Comparison of ENCODE assay signal across 1 cellular context in genomic region chr10:96896884-96897589, GRCh38.
TF ChIP-seq lines count a peak whose summit lies in the region.

No MANE protein-coding gene starts in this region.

TF ChIP-seq in GM12878, 131 proteins besides CTCF, POLR2A, EP300 and RAD21:
- 0 out of 2 replicates have a peak, but pooled peaks have one; percentile 7 for TF ChIP-seq JUNB (IDR thresholded peaks at IDR 0.05)
- TF ChIP-seq SUPT20H (IDR thresholded peaks at IDR 0.05; ENCODE audit: borderline replicate concordance, control insufficient read depth, low read depth, low read length): no peak
- TF ChIP-seq RAD51 (IDR thresholded peaks at IDR 0.05): no peak
- TF ChIP-seq ESRRA (IDR thresholded peaks at IDR 0.05; ENCODE audit: low read length): no peak
- TF ChIP-seq ATF7 (IDR thresholded peaks at IDR 0.05; ENCODE audit: low read depth): no peak
- TF ChIP-seq SP1 (IDR thresholded peaks at IDR 0.05; ENCODE audit: low read depth, low read length): no peak
- peak; percentile 58 for TF ChIP-seq RUNX3 (IDR thresholded peaks at IDR 0.05; ENCODE audit: low read length)
- no peak for TF ChIP-seq FOXM1 (IDR thresholded peaks at IDR 0.05; ENCODE audit: low read depth, low read length)
- no peak for TF ChIP-seq NBN (IDR thresholded peaks at IDR 0.05)
- TF ChIP-seq RFX5 (IDR thresholded peaks at IDR 0.05; ENCODE audit: low read depth, low read length): no peak
- no peak for TF ChIP-seq TARDBP (IDR thresholded peaks at IDR 0.05; ENCODE audit: borderline replicate concordance)
- no peak for TF ChIP-seq LARP7 (IDR thresholded peaks at IDR 0.05)
- TF ChIP-seq ATF2 (IDR thresholded peaks at IDR 0.05; ENCODE audit: low read length): 0 out of 2 replicates have a peak, but pooled peaks have one; percentile 30
- no peak for TF ChIP-seq ATF3 (IDR thresholded peaks at IDR 0.05; ENCODE audit: borderline replicate concordance, extremely low read depth, low read depth, low read length)
- TF ChIP-seq CEBPB (IDR thresholded peaks at IDR 0.05; ENCODE audit: borderline replicate concordance in 1 of 2, low read depth in 2 of 2, low read length in 2 of 2): no peak
- no peak for TF ChIP-seq SMAD1 (IDR thresholded peaks at IDR 0.05; ENCODE audit: low read depth, partially characterized antibody)
- peak; percentile 56 for TF ChIP-seq ZNF384 (IDR thresholded peaks at IDR 0.05; ENCODE audit: borderline replicate concordance, low read depth, low read length)
- TF ChIP-seq CEBPZ (IDR thresholded peaks at IDR 0.05; ENCODE audit: low read depth, low read length): no peak
- no peak for TF ChIP-seq YBX1 (IDR thresholded peaks at IDR 0.05)
- no peak for TF ChIP-seq RCOR1 (conservative IDR thresholded peaks at IDR 0.05; ENCODE audit: low read depth, low read length)
- no peak for TF ChIP-seq HDAC6 (IDR thresholded peaks at IDR 0.05; ENCODE audit: unreplicated experiment)
- TF ChIP-seq IRF4 (IDR thresholded peaks at IDR 0.05; ENCODE audit: low read depth, low read length): no peak
- TF ChIP-seq TAF1 (IDR thresholded peaks at IDR 0.05; ENCODE audit: borderline replicate concordance, low read depth, low read length): no peak
- no peak for TF ChIP-seq NKRF (conservative IDR thresholded peaks at IDR 0.05)
- no peak for TF ChIP-seq SMC3 (IDR thresholded peaks at IDR 0.05; ENCODE audit: borderline replicate concordance, low read length)
- TF ChIP-seq SKIL (IDR thresholded peaks at IDR 0.05; ENCODE audit: low read depth, poor library complexity, severe bottlenecking): no peak
- TF ChIP-seq SREBF2 (IDR thresholded peaks at IDR 0.05; ENCODE audit: low read length): no peak
- no peak for TF ChIP-seq ZBTB40 (IDR thresholded peaks at IDR 0.05; ENCODE audit: borderline replicate concordance)
- no peak for TF ChIP-seq PRDM15 (CRISPR knock-in tag; IDR thresholded peaks at IDR 0.05)
- no peak for TF ChIP-seq E2F4 (IDR thresholded peaks at IDR 0.05; ENCODE audit: low read depth, low read length)
- TF ChIP-seq CBX3 (IDR thresholded peaks at IDR 0.05; ENCODE audit: borderline replicate concordance, low read depth): no peak
- no peak for TF ChIP-seq MYC (IDR thresholded peaks at IDR 0.05; ENCODE audit: insufficient read depth, insufficient read length, insufficient replicate concordance, low read length, severe bottlenecking)
- TF ChIP-seq IKZF1 (conservative IDR thresholded peaks at IDR 0.05): no peak
- no peak for TF ChIP-seq BCL11A (IDR thresholded peaks at IDR 0.05; ENCODE audit: low read depth, low read length)
- no peak for TF ChIP-seq PAX8 (IDR thresholded peaks at IDR 0.05)
- no peak for TF ChIP-seq EED (IDR thresholded peaks at IDR 0.05; ENCODE audit: low read depth)
- no peak for TF ChIP-seq KDM1A (IDR thresholded peaks at IDR 0.05; ENCODE audit: borderline replicate concordance)
- no peak for TF ChIP-seq TCF7 (IDR thresholded peaks at IDR 0.05; ENCODE audit: borderline replicate concordance)
- TF ChIP-seq IRF5 (IDR thresholded peaks at IDR 0.05; ENCODE audit: borderline replicate concordance): no peak
- TF ChIP-seq POU2F2 (IDR thresholded peaks at IDR 0.05; ENCODE audit: borderline replicate concordance, low read depth, low read length): peak; percentile 38; the same call in 1 of the 3 replicates
- TF ChIP-seq ZNF24 (IDR thresholded peaks at IDR 0.05): no peak
- no peak for TF ChIP-seq MXI1 (IDR thresholded peaks at IDR 0.05; ENCODE audit: low read depth, low read length)
